ENCODE assay signal across 8 cellular contexts in the genomic region with DNA sequence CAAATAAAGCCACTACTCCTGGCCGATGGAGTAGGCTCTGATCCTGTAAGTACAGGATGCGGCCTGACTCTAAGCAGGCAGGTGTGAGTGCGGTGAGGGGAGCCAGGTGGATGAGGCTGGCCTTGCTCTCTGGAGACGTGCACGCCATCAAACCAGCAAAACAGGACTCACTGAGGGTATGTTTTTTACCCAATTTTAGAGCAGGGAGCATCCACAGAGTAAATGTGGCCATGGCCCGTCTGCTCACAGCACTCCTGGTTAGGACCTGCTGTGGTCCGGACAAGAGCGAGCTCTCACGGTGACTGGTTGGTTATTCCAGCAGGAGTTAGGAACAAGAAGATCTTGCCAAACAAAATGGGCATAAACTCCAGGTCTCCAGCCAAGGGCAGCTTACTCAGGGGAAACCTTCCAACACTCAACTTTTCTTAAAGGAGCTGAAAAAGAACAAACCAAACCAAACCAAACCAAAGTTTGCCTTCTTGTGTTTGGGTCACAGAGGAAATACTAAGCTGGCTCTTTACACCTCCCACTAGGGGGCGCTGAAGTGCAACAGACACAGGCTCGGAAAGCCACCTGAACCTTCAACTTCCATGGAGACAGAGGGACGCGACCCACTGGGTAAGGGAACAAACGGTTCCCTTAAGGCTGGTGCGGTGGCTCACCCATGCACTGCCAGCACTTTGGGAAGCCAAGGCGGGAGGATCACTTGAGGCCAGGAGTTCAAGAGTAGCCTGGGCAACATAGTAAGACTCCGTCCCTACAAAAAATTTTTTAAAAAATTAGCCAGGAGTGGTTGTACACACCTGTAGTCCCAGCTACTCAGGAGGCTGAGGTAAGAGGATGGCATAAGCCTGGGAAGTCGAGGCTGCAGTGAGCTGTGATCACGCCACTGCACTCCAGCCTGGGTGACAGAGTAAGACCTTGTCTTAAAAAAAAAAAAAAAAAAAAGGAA.
DNase-seq lines count a peak whose midpoint lies in the region; ATAC-seq and TF ChIP-seq lines count a peak whose summit lies in the region.

No MANE protein-coding gene starts in this region.

- ATAC-seq in GM18870 (IDR thresholded peaks at IDR 0.05; ENCODE audit: unreplicated experiment) = no peak

- no peak overlapping the region for H3K27ac ChIP-seq in breast epithelium

- H3K27me3 ChIP-seq in breast epithelium = no peaks in the 10 kb centered on the region

- DNase-seq in A172 (ENCODE audit: low spot score) (peak; percentile 65), GM20000 (ENCODE audit: low spot score) (peak; percentile 64), NCI-H2196 (lab: John Stamatoyannopoulos, UW; ENCODE audit: unreplicated experiment) (peak; percentile 90), breast epithelium (ENCODE audit: low spot score in 2 of 2) (peak; percentile 68 to 84), iris pigment epithelial cell (ENCODE audit: low read depth) (peak; percentile 83)
- DNase-seq in stimulated activated CD4-positive, alpha-beta T cell treated with anti-CD3 and anti-CD28 coated beads, Interleukin-15, amount 100 ng/mL, for 1 hour (ENCODE audit: low read depth in 1 of 2, low spot score in 1 of 2) = peak; percentile 56 to 61

- peak; percentile 74 for TF ChIP-seq CTCF in GM20000 (IDR thresholded peaks at IDR 0.05; ENCODE audit: extremely low read depth, missing control alignments)
- TF ChIP-seq CTCF in WI38 (IDR thresholded peaks at IDR 0.05; ENCODE audit: low read depth, low read length) = peak; percentile 84
- TF ChIP-seq CTCF in breast epithelium (IDR thresholded peaks at IDR 0.05) = peak; percentile 89 to 91 (median 90)

- intact Hi-C loops in breast epithelium (cut with DNase I; ENCODE audit: low total_unique reads) = no loop called here

- no peaks in the 10 kb centered on the region for H3K4me1 ChIP-seq in breast epithelium

- H3K4me3 ChIP-seq in WI38 (ENCODE audit: low read depth, low read length) = no peak overlapping the region
- no peak overlapping the region for H3K4me3 ChIP-seq in breast epithelium

- no peaks in the 10 kb centered on the region for H3K9me3 ChIP-seq in breast epithelium

- no peaks in the 10 kb centered on the region for H3K36me3 ChIP-seq in breast epithelium

- TF ChIP-seq POLR2A in breast epithelium (IDR thresholded peaks at IDR 0.05) = no peak
